ENCODE assay signal across 8 cellular contexts in the genomic region with DNA sequence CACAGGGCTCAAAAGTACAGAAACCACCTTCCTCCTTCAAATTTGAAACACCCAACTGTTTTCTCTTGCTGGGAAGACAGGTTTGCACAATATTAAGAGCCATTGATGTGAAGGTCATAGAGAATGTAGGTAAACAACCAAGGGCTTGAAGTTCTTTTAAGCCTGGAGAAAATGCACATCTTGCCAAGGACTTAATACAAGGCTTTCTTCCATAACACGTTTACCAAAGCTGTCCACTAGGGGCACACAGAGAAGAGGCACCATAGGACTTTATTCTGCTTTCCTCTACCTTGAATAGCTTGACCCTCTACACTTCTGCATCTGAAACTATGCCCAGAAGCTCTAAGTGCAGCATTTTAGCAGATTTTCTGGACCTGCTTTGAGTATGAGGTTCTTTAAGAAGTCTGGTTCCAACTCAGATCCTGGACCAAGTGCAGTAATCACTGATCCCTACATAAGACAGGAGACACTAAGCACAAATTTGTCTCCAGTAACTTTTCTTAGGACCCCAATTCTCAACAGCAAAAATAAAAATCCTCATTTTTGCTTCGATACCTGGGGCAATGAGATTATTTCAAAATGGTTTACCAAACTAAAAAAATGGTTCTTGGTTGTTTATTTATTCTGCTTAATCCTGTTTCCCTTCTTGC.
DNase-seq lines count a peak whose midpoint lies in the region; ATAC-seq and TF ChIP-seq lines count a peak whose summit lies in the region.

No MANE protein-coding gene starts in this region.

- H4K20me1 ChIP-seq in PC-9 (ENCODE audit: insufficient read depth), result no peaks in the 10 kb centered on the region

- peak; percentile 17 for DNase-seq in DMS114 treated with DMSO at 0.1 percent for 48 hours (lab: John Stamatoyannopoulos, UW; ENCODE audit: unreplicated experiment)
- DNase-seq in PC-9, result peak in 1 of 2 experiments; percentile 4
- peak; percentile 70 for DNase-seq in epithelial cell of esophagus (ENCODE audit: low read depth)
- DNase-seq in myocyte (ENCODE audit: low read depth), result peak; percentile 57
- no peak for DNase-seq in occipital lobe (lab: John Stamatoyannopoulos, UW)

- TF ChIP-seq CTCF in PC-9 (conservative IDR thresholded peaks at IDR 0.05), result peak; percentile 72
- TF ChIP-seq CTCF in epithelial cell of esophagus (IDR thresholded peaks at IDR 0.05; ENCODE audit: insufficient read depth, low read depth, low read length, missing control alignments), result peak; percentile 85

- no peaks in the 10 kb centered on the region for H3K36me3 ChIP-seq in PC-9 (ENCODE audit: low read depth)

- H3K4me2 ChIP-seq in PC-9, result no peak overlapping the region

- no peaks in the 10 kb centered on the region for H3K79me2 ChIP-seq in PC-9 (ENCODE audit: low read depth)

- H3K4me1 ChIP-seq in PC-9 (replicated peaks; ENCODE audit: insufficient read depth), result no peaks in the 10 kb centered on the region

- BruUV-seq in PC-9 (replicated peaks; lab: Mats Ljungman, UMichigan), result no TSS peak

- H3K9me2 ChIP-seq in PC-9 (ENCODE audit: insufficient read depth), result no peaks in the 10 kb centered on the region

- POLR2A ChIA-PET in PC-9 (lab: Charles Lee; ENCODE audit: unreplicated experiment), result no interaction called here

- H3F3A ChIP-seq in PC-9 (ENCODE audit: insufficient read depth, low read depth), result no peaks in the 10 kb centered on the region

- ATAC-seq in GM19023 (IDR thresholded peaks at IDR 0.05; ENCODE audit: unreplicated experiment), result peak; percentile 73
- peak; percentile 78 for ATAC-seq in HG03342 (IDR thresholded peaks at IDR 0.05; ENCODE audit: unreplicated experiment)
- ATAC-seq in HG03025 (IDR thresholded peaks at IDR 0.05; ENCODE audit: low FRiP score, unreplicated experiment), result no peak

- H3K27me3 ChIP-seq in PC-9 (ENCODE audit: insufficient read depth, low read depth), result no peaks in the 10 kb centered on the region

- no peak overlapping the region for H3K4me3 ChIP-seq in PC-9
- H3K4me3 ChIP-seq in epithelial cell of esophagus (ENCODE audit: low read length), result no peak overlapping the region

- H3K9me3 ChIP-seq in PC-9 (ENCODE audit: insufficient read depth, low read depth), result no peaks in the 10 kb centered on the region

- no peak overlapping the region for H3K27ac ChIP-seq in PC-9

- intact Hi-C loops in PC-9 (cut with micrococcal nuclease; ENCODE audit: unreplicated experiment), result loop anchor here (10.0 kb wide), 1 partner anchor 137 kb away; a partner anchor contains a TSS

- no peak overlapping the region for H2AFZ ChIP-seq in PC-9

- CTCF ChIA-PET in PC-9 (lab: Charles Lee), result interaction anchor here (0.6 kb wide), 1 partner anchor 293 kb away, joined by 3 read pairs; no protein-coding TSS in a partner anchor
